8 cellular contexts compared by ENCODE assay signal in genomic region chr2:176553685-176554106, GRCh38.
DNase-seq lines count a peak whose midpoint lies in the region; FAIRE-seq and TF ChIP-seq lines count a peak whose summit lies in the region.

No MANE protein-coding gene starts in this region.

- DNase-seq in DMS53 treated with DMSO at 0.1 percent for 48 hours (lab: John Stamatoyannopoulos, UW; ENCODE audit: unreplicated experiment) = peak; percentile 46
- DNase-seq in NCI-H1092 treated with DMSO at 0.1 percent for 48 hours (lab: John Stamatoyannopoulos, UW) = peak; percentile 77
- DNase-seq in chondrocyte (ENCODE audit: low spot score) = no peak
- peak; percentile 81 for DNase-seq in kidney glomerular epithelial cell (lab: John Stamatoyannopoulos, UW)
- peak; percentile 48 for DNase-seq in stimulated activated CD4-positive, alpha-beta T cell treated with anti-CD3 and anti-CD28 coated beads, Interleukin-15, amount 100 ng/mL, for 24 hours
- no peak for DNase-seq in NCI-H187 treated with DMSO at 0.1 percent for 48 hours (lab: John Stamatoyannopoulos, UW)
- DNase-seq in SKM-1 treated with dmso at 0.1 percent for 144 hours (lab: John Stamatoyannopoulos, UW; ENCODE audit: unreplicated experiment) = no peak

- H3K27ac Mint-ChIP-seq in chondrocyte (ENCODE audit: unreplicated experiment) = no peak overlapping the region

- H3K4me3 Mint-ChIP-seq in chondrocyte (ENCODE audit: unreplicated experiment) = peak overlapping the region; percentile 68

- no peaks in the 10 kb centered on the region for H3K9me3 Mint-ChIP-seq in chondrocyte (ENCODE audit: low read depth)

- no peaks in the 10 kb centered on the region for H3K36me3 Mint-ChIP-seq in chondrocyte (ENCODE audit: low read depth)

- no peak for TF ChIP-seq CTCF in chondrocyte (IDR thresholded peaks at IDR 0.05)

- H3K4me1 Mint-ChIP-seq in chondrocyte (ENCODE audit: low read depth) = peaks cover 19% of the 10 kb centered on the region

- FAIRE-seq in TTC549 (lab: Jason Lieb, UNC) = peak; percentile 34

- peaks cover 52% of the 10 kb centered on the region for H3K27me3 Mint-ChIP-seq in chondrocyte (ENCODE audit: low read depth)

Comparison
In these comparisons a context has a peak if more than half of its experiments do, and no peak if none do; other contexts are left out.
1. DNase-seq: peak in DMS53 treated with DMSO at 0.1 percent for 48 hours (single experiment), NCI-H1092 treated with DMSO at 0.1 percent for 48 hours (single experiment), kidney glomerular epithelial cell (single experiment) and stimulated activated CD4-positive, alpha-beta T cell treated with anti-CD3 and anti-CD28 coated beads, Interleukin-15, amount 100 ng/mL, for 24 hours (single experiment); none in chondrocyte (single experiment), NCI-H187 treated with DMSO at 0.1 percent for 48 hours (single experiment) and SKM-1 treated with dmso at 0.1 percent for 144 hours (single experiment).